ENCODE assay signal across 1 cellular context in genomic region chr1:3717041-3717714, GRCh38.
TF ChIP-seq lines count a peak whose summit lies in the region.

No MANE protein-coding gene starts in this region.

TF ChIP-seq in HEK293, 187 proteins besides CTCF, POLR2A, EP300 and RAD21 (continued from another document):
- TF ChIP-seq ZNF76 (tag by site-specific recombination; IDR thresholded peaks at IDR 0.05; ENCODE audit: borderline replicate concordance, low read depth) (0 out of 2 replicates have a peak, but pooled peaks have one; percentile 23), ZNF629 (tag by site-specific recombination; IDR thresholded peaks at IDR 0.05) (peak; percentile 34; the same call in 1 of the 2 replicates), ZEB2 (tag by site-specific recombination; IDR thresholded peaks at IDR 0.05) (peak; percentile 67), PATZ1 (tag by site-specific recombination; IDR thresholded peaks at IDR 0.05) (peak; percentile 81), MYNN (tag by site-specific recombination; IDR thresholded peaks at IDR 0.05; ENCODE audit: borderline replicate concordance) (peak; percentile 79; the same call in 1 of the 2 replicates), OSR2 (tag by site-specific recombination; IDR thresholded peaks at IDR 0.05) (peak; percentile 41), SP3 (tag by site-specific recombination; IDR thresholded peaks at IDR 0.05) (no peak), ZNF488 (tag by site-specific recombination; IDR thresholded peaks at IDR 0.05) (no peak)
